1 cellular context compared by ENCODE assay signal in the genomic region with DNA sequence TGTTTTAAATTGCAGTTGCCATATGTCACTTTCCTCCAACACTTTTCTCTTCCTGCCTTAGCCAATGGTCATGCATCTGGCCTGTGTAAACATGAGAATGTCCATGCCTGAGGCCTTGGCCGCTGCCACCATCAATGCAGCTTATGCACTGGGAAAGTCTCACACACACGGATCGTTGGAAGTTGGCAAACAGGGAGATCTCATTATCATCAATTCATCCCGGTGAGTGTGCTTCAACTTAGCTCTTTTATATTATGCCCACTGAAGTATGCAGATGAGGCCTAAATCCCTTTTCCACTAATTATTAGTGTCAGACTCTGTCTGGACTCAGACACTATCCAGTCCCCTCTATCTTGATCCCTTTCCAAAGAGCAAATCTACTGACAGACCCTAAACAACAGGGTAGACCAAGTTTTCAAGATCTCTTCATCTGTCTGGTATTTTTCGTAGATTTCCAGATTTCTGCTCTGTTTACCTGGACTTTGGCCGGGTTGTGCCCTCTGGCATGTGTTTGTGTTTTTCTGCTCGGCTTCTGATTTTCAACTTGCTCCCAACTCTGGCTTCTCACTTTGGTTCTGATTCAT.
TF ChIP-seq lines count a peak whose summit lies in the region.

No MANE protein-coding gene starts in this region.

TF ChIP-seq in HepG2, 621 proteins besides CTCF, POLR2A, EP300 and RAD21 (continued from another document and continues in another):
- TF ChIP-seq CHD4 (IDR thresholded peaks at IDR 0.05; ENCODE audit: borderline replicate concordance, low read length) = peak; percentile 41; the same call in 1 of the 2 replicates
- TF ChIP-seq FOXK2 (IDR thresholded peaks at IDR 0.05) = 0 out of 2 replicates have a peak, but pooled peaks have one; percentile 12
- TF ChIP-seq MTA1 (CRISPR knock-in tag; IDR thresholded peaks at IDR 0.05; ENCODE audit: borderline replicate concordance) = no peak
- no peak for TF ChIP-seq GTF3A (CRISPR knock-in tag; conservative IDR thresholded peaks at IDR 0.05)
- no peak for TF ChIP-seq ZNF382 (CRISPR knock-in tag; IDR thresholded peaks at IDR 0.05; ENCODE audit: borderline replicate concordance)
- no peak for TF ChIP-seq KLF12 (CRISPR knock-in tag; IDR thresholded peaks at IDR 0.05; ENCODE audit: borderline replicate concordance)
- TF ChIP-seq ZNF891 (CRISPR knock-in tag; IDR thresholded peaks at IDR 0.05) = no peak
- TF ChIP-seq ZNF143 (CRISPR knock-in tag; IDR thresholded peaks at IDR 0.05) = no peak
- TF ChIP-seq SIN3A (IDR thresholded peaks at IDR 0.05; ENCODE audit: borderline replicate concordance, low read depth, low read length) = no peak
- TF ChIP-seq, protein P1, sequence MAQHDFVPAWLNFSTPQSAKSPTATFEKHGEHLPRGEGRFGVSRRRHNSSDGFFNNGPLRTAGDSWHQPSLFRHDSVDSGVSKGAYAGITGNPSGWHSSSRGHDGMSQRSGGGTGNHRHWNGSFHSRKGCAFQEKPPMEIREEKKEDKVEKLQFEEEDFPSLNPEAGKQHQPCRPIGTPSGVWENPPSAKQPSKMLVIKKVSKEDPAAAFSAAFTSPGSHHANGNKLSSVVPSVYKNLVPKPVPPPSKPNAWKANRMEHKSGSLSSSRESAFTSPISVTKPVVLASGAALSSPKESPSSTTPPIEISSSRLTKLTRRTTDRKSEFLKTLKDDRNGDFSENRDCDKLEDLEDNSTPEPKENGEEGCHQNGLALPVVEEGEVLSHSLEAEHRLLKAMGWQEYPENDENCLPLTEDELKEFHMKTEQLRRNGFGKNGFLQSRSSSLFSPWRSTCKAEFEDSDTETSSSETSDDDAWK (CRISPR knock-in tag; IDR thresholded peaks at IDR 0.05) = no peak
- TF ChIP-seq ZBTB7A (CRISPR knock-in tag; IDR thresholded peaks at IDR 0.05) = no peak
- TF ChIP-seq ZNF790 (CRISPR knock-in tag; IDR thresholded peaks at IDR 0.05; ENCODE audit: borderline replicate concordance) = no peak
- TF ChIP-seq HDAC1 (CRISPR knock-in tag; IDR thresholded peaks at IDR 0.05) = peak; percentile 59; the same call in 1 of the 2 replicates
- TF ChIP-seq, protein P2, sequence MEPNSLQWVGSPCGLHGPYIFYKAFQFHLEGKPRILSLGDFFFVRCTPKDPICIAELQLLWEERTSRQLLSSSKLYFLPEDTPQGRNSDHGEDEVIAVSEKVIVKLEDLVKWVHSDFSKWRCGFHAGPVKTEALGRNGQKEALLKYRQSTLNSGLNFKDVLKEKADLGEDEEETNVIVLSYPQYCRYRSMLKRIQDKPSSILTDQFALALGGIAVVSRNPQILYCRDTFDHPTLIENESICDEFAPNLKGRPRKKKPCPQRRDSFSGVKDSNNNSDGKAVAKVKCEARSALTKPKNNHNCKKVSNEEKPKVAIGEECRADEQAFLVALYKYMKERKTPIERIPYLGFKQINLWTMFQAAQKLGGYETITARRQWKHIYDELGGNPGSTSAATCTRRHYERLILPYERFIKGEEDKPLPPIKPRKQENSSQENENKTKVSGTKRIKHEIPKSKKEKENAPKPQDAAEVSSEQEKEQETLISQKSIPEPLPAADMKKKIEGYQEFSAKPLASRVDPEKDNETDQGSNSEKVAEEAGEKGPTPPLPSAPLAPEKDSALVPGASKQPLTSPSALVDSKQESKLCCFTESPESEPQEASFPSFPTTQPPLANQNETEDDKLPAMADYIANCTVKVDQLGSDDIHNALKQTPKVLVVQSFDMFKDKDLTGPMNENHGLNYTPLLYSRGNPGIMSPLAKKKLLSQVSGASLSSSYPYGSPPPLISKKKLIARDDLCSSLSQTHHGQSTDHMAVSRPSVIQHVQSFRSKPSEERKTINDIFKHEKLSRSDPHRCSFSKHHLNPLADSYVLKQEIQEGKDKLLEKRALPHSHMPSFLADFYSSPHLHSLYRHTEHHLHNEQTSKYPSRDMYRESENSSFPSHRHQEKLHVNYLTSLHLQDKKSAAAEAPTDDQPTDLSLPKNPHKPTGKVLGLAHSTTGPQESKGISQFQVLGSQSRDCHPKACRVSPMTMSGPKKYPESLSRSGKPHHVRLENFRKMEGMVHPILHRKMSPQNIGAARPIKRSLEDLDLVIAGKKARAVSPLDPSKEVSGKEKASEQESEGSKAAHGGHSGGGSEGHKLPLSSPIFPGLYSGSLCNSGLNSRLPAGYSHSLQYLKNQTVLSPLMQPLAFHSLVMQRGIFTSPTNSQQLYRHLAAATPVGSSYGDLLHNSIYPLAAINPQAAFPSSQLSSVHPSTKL (CRISPR knock-in tag; IDR thresholded peaks at IDR 0.05) = peak; percentile 68
- TF ChIP-seq, protein P3, sequence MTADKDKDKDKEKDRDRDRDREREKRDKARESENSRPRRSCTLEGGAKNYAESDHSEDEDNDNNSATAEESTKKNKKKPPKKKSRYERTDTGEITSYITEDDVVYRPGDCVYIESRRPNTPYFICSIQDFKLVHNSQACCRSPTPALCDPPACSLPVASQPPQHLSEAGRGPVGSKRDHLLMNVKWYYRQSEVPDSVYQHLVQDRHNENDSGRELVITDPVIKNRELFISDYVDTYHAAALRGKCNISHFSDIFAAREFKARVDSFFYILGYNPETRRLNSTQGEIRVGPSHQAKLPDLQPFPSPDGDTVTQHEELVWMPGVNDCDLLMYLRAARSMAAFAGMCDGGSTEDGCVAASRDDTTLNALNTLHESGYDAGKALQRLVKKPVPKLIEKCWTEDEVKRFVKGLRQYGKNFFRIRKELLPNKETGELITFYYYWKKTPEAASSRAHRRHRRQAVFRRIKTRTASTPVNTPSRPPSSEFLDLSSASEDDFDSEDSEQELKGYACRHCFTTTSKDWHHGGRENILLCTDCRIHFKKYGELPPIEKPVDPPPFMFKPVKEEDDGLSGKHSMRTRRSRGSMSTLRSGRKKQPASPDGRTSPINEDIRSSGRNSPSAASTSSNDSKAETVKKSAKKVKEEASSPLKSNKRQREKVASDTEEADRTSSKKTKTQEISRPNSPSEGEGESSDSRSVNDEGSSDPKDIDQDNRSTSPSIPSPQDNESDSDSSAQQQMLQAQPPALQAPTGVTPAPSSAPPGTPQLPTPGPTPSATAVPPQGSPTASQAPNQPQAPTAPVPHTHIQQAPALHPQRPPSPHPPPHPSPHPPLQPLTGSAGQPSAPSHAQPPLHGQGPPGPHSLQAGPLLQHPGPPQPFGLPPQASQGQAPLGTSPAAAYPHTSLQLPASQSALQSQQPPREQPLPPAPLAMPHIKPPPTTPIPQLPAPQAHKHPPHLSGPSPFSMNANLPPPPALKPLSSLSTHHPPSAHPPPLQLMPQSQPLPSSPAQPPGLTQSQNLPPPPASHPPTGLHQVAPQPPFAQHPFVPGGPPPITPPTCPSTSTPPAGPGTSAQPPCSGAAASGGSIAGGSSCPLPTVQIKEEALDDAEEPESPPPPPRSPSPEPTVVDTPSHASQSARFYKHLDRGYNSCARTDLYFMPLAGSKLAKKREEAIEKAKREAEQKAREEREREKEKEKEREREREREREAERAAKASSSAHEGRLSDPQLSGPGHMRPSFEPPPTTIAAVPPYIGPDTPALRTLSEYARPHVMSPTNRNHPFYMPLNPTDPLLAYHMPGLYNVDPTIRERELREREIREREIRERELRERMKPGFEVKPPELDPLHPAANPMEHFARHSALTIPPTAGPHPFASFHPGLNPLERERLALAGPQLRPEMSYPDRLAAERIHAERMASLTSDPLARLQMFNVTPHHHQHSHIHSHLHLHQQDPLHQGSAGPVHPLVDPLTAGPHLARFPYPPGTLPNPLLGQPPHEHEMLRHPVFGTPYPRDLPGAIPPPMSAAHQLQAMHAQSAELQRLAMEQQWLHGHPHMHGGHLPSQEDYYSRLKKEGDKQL (CRISPR knock-in tag; IDR thresholded peaks at IDR 0.05; ENCODE audit: low read depth) = 0 out of 2 replicates have a peak, but pooled peaks have one; percentile 27
- no peak for TF ChIP-seq IRX3 (CRISPR knock-in tag; IDR thresholded peaks at IDR 0.05; ENCODE audit: borderline replicate concordance, low read depth)
- peak; percentile 30; the same call in 1 of the 2 replicates for TF ChIP-seq CREM (IDR thresholded peaks at IDR 0.05)
- TF ChIP-seq CREM (CRISPR knock-in tag; IDR thresholded peaks at IDR 0.05) = no peak
- TF ChIP-seq, protein P4, sequence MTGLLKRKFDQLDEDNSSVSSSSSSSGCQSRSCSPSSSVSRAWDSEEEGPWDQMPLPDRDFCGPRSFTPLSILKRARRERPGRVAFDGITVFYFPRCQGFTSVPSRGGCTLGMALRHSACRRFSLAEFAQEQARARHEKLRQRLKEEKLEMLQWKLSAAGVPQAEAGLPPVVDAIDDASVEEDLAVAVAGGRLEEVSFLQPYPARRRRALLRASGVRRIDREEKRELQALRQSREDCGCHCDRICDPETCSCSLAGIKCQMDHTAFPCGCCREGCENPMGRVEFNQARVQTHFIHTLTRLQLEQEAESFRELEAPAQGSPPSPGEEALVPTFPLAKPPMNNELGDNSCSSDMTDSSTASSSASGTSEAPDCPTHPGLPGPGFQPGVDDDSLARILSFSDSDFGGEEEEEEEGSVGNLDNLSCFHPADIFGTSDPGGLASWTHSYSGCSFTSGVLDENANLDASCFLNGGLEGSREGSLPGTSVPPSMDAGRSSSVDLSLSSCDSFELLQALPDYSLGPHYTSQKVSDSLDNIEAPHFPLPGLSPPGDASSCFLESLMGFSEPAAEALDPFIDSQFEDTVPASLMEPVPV (CRISPR knock-in tag; IDR thresholded peaks at IDR 0.05) = no peak
- TF ChIP-seq PLRG1 (conservative IDR thresholded peaks at IDR 0.05) = no peak
- TF ChIP-seq ARID2 (CRISPR knock-in tag; IDR thresholded peaks at IDR 0.05; ENCODE audit: borderline replicate concordance) = no peak
- no peak for TF ChIP-seq ZNF136 (CRISPR knock-in tag; IDR thresholded peaks at IDR 0.05; ENCODE audit: low read depth)
- TF ChIP-seq MAZ (IDR thresholded peaks at IDR 0.05; ENCODE audit: borderline replicate concordance, low read depth, low read length) = no peak
- no peak for TF ChIP-seq MAZ (CRISPR knock-in tag; IDR thresholded peaks at IDR 0.05; ENCODE audit: low read depth)
- no peak for TF ChIP-seq ELF4 (CRISPR knock-in tag; IDR thresholded peaks at IDR 0.05; ENCODE audit: borderline replicate concordance)
- no peak for TF ChIP-seq PTBP1 (IDR thresholded peaks at IDR 0.05; ENCODE audit: low read depth, low read length, poor library complexity, severe bottlenecking)
- TF ChIP-seq, protein P5, sequence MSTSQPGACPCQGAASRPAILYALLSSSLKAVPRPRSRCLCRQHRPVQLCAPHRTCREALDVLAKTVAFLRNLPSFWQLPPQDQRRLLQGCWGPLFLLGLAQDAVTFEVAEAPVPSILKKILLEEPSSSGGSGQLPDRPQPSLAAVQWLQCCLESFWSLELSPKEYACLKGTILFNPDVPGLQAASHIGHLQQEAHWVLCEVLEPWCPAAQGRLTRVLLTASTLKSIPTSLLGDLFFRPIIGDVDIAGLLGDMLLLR (CRISPR knock-in tag; IDR thresholded peaks at IDR 0.05) = no peak
- no peak for TF ChIP-seq ZNF768 (CRISPR knock-in tag; IDR thresholded peaks at IDR 0.05)
- no peak for TF ChIP-seq HOXD1 (CRISPR knock-in tag; IDR thresholded peaks at IDR 0.05)
- TF ChIP-seq, protein P6, sequence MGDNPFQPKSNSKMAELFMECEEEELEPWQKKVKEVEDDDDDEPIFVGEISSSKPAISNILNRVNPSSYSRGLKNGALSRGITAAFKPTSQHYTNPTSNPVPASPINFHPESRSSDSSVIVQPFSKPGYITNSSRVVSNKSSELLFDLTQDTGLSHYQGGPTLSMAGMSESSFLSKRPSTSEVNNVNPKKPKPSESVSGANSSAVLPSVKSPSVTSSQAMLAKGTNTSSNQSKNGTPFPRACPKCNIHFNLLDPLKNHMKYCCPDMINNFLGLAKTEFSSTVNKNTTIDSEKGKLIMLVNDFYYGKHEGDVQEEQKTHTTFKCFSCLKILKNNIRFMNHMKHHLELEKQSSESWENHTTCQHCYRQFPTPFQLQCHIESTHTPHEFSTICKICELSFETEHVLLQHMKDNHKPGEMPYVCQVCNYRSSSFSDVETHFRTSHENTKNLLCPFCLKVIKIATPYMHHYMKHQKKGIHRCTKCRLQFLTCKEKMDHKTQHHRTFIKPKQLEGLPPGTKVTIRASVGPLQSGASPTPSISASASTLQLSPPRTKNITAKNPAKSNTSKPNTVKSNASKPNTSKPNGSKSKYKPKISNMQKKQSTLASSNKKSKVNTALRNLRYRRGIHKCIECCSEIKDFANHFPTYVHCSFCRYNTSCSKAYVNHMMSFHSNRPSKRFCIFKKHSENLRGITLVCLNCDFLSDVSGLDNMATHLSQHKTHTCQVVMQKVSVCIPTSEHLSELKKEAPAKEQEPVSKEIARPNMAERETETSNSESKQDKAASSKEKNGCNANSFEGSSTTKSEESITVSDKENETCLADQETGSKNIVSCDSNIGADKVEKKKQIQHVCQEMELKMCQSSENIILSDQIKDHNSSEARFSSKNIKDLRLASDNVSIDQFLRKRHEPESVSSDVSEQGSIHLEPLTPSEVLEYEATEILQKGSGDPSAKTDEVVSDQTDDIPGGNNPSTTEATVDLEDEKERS (CRISPR knock-in tag; IDR thresholded peaks at IDR 0.05) = no peak
- no peak for TF ChIP-seq ZNF558 (CRISPR knock-in tag; IDR thresholded peaks at IDR 0.05; ENCODE audit: borderline replicate concordance)
- no peak for TF ChIP-seq NFE2L2 (IDR thresholded peaks at IDR 0.05; ENCODE audit: low read length)
- no peak for TF ChIP-seq GZF1 (CRISPR knock-in tag; IDR thresholded peaks at IDR 0.05)
- no peak for TF ChIP-seq ZMYM3 (CRISPR knock-in tag; IDR thresholded peaks at IDR 0.05)
- TF ChIP-seq ZNF24 (IDR thresholded peaks at IDR 0.05) = no peak
- TF ChIP-seq CENPX (CRISPR knock-in tag; IDR thresholded peaks at IDR 0.05) = no peak
- no peak for TF ChIP-seq ZIK1 (CRISPR knock-in tag; IDR thresholded peaks at IDR 0.05; ENCODE audit: borderline replicate concordance, low read depth)
- TF ChIP-seq MTF2 (CRISPR knock-in tag; IDR thresholded peaks at IDR 0.05; ENCODE audit: borderline replicate concordance) = no peak
- no peak for TF ChIP-seq KDM5B (CRISPR knock-in tag; IDR thresholded peaks at IDR 0.05; ENCODE audit: borderline replicate concordance)
- TF ChIP-seq, protein P7, sequence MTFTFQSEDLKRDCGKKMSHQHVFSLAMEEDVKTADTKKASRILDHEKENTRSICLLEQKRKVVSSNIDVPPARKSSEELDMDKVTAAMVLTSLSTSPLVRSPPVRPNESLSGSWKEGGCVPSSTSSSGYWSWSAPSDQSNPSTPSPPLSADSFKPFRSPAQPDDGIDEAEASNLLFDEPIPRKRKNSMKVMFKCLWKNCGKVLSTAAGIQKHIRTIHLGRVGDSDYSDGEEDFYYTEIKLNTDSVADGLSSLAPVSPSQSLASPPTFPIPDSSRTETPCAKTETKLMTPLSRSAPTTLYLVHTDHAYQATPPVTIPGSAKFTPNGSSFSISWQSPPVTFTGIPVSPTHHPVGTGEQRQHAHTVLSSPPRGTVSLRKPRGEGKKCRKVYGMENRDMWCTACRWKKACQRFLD (CRISPR knock-in tag; IDR thresholded peaks at IDR 0.05; ENCODE audit: borderline replicate concordance) = no peak
- no peak for TF ChIP-seq ZNF83 (CRISPR knock-in tag; IDR thresholded peaks at IDR 0.05; ENCODE audit: borderline replicate concordance)
- TF ChIP-seq HNF4G (IDR thresholded peaks at IDR 0.05; ENCODE audit: borderline replicate concordance, low read depth, low read length) = peak; percentile 81
- TF ChIP-seq HNF4G (CRISPR knock-in tag; IDR thresholded peaks at IDR 0.05; ENCODE audit: borderline replicate concordance, low read depth) = peak; percentile 76; the same call in 1 of the 2 replicates
- no peak for TF ChIP-seq ZNF552 (CRISPR knock-in tag; IDR thresholded peaks at IDR 0.05; ENCODE audit: borderline replicate concordance)
- TF ChIP-seq, protein P8, sequence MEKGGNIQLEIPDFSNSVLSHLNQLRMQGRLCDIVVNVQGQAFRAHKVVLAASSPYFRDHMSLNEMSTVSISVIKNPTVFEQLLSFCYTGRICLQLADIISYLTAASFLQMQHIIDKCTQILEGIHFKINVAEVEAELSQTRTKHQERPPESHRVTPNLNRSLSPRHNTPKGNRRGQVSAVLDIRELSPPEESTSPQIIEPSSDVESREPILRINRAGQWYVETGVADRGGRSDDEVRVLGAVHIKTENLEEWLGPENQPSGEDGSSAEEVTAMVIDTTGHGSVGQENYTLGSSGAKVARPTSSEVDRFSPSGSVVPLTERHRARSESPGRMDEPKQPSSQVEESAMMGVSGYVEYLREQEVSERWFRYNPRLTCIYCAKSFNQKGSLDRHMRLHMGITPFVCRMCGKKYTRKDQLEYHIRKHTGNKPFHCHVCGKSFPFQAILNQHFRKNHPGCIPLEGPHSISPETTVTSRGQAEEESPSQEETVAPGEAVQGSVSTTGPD (CRISPR knock-in tag; IDR thresholded peaks at IDR 0.05) = no peak
